In genomic region chr3:23161896-23162570, GRCh38 we compare ENCODE assay signal across 8 cellular contexts. TPM values are rescaled to one million over a fixed set of nuclear protein-coding genes. Genes with fewer than 3 reads are reported as not detected.
A peak's percentile ranks its signal among the peaks of the same experiment; 100 is the strongest.
DNase-seq lines count a peak whose midpoint lies in the region; ATAC-seq and TF ChIP-seq lines count a peak whose summit lies in the region.
"Had no signal": no experiment of that assay in that cellular context is flagged by ENCODE, and none has a peak within 500 bp of the region (broad histone marks: within the 10 kb centered on the region; RNA-seq: fewer than 3 reads in every experiment).

No MANE protein-coding gene starts in this region.

- ATAC-seq in GM19025 (IDR thresholded peaks at IDR 0.05; ENCODE audit: low read depth, unreplicated experiment) (peak; percentile 55), HG02623 (IDR thresholded peaks at IDR 0.05; ENCODE audit: unreplicated experiment) (peak; percentile 63)
- ATAC-seq: naive thymus-derived CD4-positive, alpha-beta T cell had no signal

- H3K4me2 ChIP-seq in KMS-11 = peak overlapping the region; percentile 54
- H3K4me2 ChIP-seq in smooth muscle cell = no peak overlapping the region

- H3K4me3 ChIP-seq in KMS-11 (IDR thresholded peaks at IDR 0.05; ENCODE audit: insufficient read depth, low read depth, low read length) (peak overlapping the region; percentile 49), smooth muscle cell (no peak overlapping the region)

- H2AFZ ChIP-seq in KMS-11 (ENCODE audit: low read depth) (peak overlapping the region; percentile 46; the same call in 1 of the 2 replicates), smooth muscle cell (ENCODE audit: low read depth) (no peak overlapping the region)

- H3K79me2 ChIP-seq in KMS-11 (ENCODE audit: insufficient read depth, low read depth) = no peaks in the 10 kb centered on the region
- H3K79me2 ChIP-seq in smooth muscle cell (ENCODE audit: low read depth) = no peaks in the 10 kb centered on the region

- no peak overlapping the region for H3K27ac Mint-ChIP-seq in activated CD4-positive, alpha-beta T cell treated with anti-CD3 and anti-CD28 coated beads, Interleukin-2, amount 10 ng/mL, durations not matched to agents 7 days and 5 days
- H3K27ac Mint-ChIP-seq: naive thymus-derived CD4-positive, alpha-beta T cell had no signal

- no peaks in the 10 kb centered on the region for H3F3A ChIP-seq in smooth muscle cell (ENCODE audit: low read depth)

- H3K9me3 ChIP-seq in smooth muscle cell (replicated peaks; ENCODE audit: low read depth) = no peaks in the 10 kb centered on the region

- no peaks in the 10 kb centered on the region for H3K4me1 Mint-ChIP-seq in activated CD4-positive, alpha-beta T cell treated with anti-CD3 and anti-CD28 coated beads, Interleukin-2, amount 10 ng/mL, durations not matched to agents 7 days and 5 days

- H3K9me3 Mint-ChIP-seq in activated CD4-positive, alpha-beta T cell treated with anti-CD3 and anti-CD28 coated beads, Interleukin-2, amount 10 ng/mL, durations not matched to agents 7 days and 5 days = no peaks in the 10 kb centered on the region
- H3K9me3 Mint-ChIP-seq: naive thymus-derived CD4-positive, alpha-beta T cell had no signal

- H3K36me3 ChIP-seq in KMS-11 (ENCODE audit: insufficient read depth) (no peaks in the 10 kb centered on the region), smooth muscle cell (ENCODE audit: low read depth) (no peaks in the 10 kb centered on the region)

- CTCF ChIA-PET in activated CD4-positive, alpha-beta T cell treated with anti-CD3 and anti-CD28 coated beads, Interleukin-2, amount 10 ng/mL, durations not matched to agents 7 days and 5 days (lab: Charles Lee) = no interaction called here

- H3K27me3 Mint-ChIP-seq in activated CD4-positive, alpha-beta T cell treated with anti-CD3 and anti-CD28 coated beads, Interleukin-2, amount 10 ng/mL, durations not matched to agents 7 days and 5 days = no peaks in the 10 kb centered on the region

- 73% methylated on average over 10 of the region's 10 CpGs for WGBS in smooth muscle cell (ENCODE audit: low lambda C conversion rate)

- no peaks in the 10 kb centered on the region for H3K36me3 Mint-ChIP-seq in activated CD4-positive, alpha-beta T cell treated with anti-CD3 and anti-CD28 coated beads, Interleukin-2, amount 10 ng/mL, durations not matched to agents 7 days and 5 days (ENCODE audit: low read depth)
- H3K36me3 Mint-ChIP-seq: naive thymus-derived CD4-positive, alpha-beta T cell had no signal

- H3K27ac ChIP-seq in KMS-11 = peak overlapping the region; percentile 58
- H3K27ac ChIP-seq in smooth muscle cell (ENCODE audit: low read depth) = peak overlapping the region; percentile 36

- POLR2A ChIA-PET in activated CD4-positive, alpha-beta T cell treated with anti-CD3 and anti-CD28 coated beads, Interleukin-2, amount 10 ng/mL, durations not matched to agents 7 days and 5 days (lab: Charles Lee) = no interaction called here

- H3K9ac ChIP-seq in KMS-11 = peak overlapping the region; percentile 31; the same call in 1 of the 2 replicates
- H3K9ac ChIP-seq in smooth muscle cell (ENCODE audit: low read depth) = peak overlapping the region; percentile 3

- no peaks in the 10 kb centered on the region for H3K27me3 ChIP-seq in KMS-11 (ENCODE audit: insufficient read depth, low read depth)
- no peaks in the 10 kb centered on the region for H3K27me3 ChIP-seq in smooth muscle cell (ENCODE audit: low read depth)

- no peak overlapping the region for H3K4me3 Mint-ChIP-seq in activated CD4-positive, alpha-beta T cell treated with anti-CD3 and anti-CD28 coated beads, Interleukin-2, amount 10 ng/mL, durations not matched to agents 7 days and 5 days
- H3K4me3 Mint-ChIP-seq: naive thymus-derived CD4-positive, alpha-beta T cell had no signal

- H4K20me1 ChIP-seq in KMS-11 (ENCODE audit: insufficient read depth) (no peaks in the 10 kb centered on the region), smooth muscle cell (ENCODE audit: low read depth) (no peaks in the 10 kb centered on the region)

- TF ChIP-seq CTCF in KMS-11 (conservative IDR thresholded peaks at IDR 0.05; ENCODE audit: low read depth, low read length) (no peak), smooth muscle cell (IDR thresholded peaks at IDR 0.05; ENCODE audit: borderline replicate concordance, insufficient read depth, poor library complexity, severe bottlenecking) (no peak)

- H3K4me1 ChIP-seq in KMS-11 (ENCODE audit: low read depth, poor library complexity, severe bottlenecking) (peaks cover 53% of the 10 kb centered on the region), smooth muscle cell (ENCODE audit: low read depth) (no peaks in the 10 kb centered on the region)

- no peak for DNase-seq in smooth muscle cell (lab: John Stamatoyannopoulos, UW; ENCODE audit: unreplicated experiment)
- no peak for DNase-seq in Ammon's horn (ENCODE audit: low spot score)
- no peak for DNase-seq in activated CD4-positive, alpha-beta T cell treated with anti-CD3 and anti-CD28 coated beads, Interleukin-2, amount 10 ng/mL, durations not matched to agents 7 days and 5 days
- no peak for DNase-seq in glomerular visceral epithelial cell (ENCODE audit: extremely low spot score)
- DNase-seq: naive thymus-derived CD4-positive, alpha-beta T cell had no signal

RNA-seq across cellular contexts. Expression of gene UBE2E2, which starts 41.1 kb away (rescaled TPM):
- 51.4 and 65.9 TPM in 2 replicates for total RNA-seq in smooth muscle cell
- polyA plus RNA-seq in smooth muscle cell = 107 and 121 TPM in 2 replicates
- total RNA-seq in activated CD4-positive, alpha-beta T cell treated with anti-CD3 and anti-CD28 coated beads, Interleukin-2, amount 10 ng/mL, durations not matched to agents 7 days and 5 days = 1 to 10 TPM; 1.7 to 4.7 TPM
